26 cellular contexts compared by ENCODE assay signal in genomic region chrX:130577431-130577830, GRCh38.
"Had no signal": no experiment of that assay in that cellular context is flagged by ENCODE, and none has a peak within 500 bp of the region (broad histone marks: within the 10 kb centered on the region; RNA-seq: fewer than 3 reads in every experiment).

No MANE protein-coding gene starts in this region.

- DNase-seq: colonic mucosa; cortex of kidney; effector CD8-positive, alpha-beta T cell; effector memory CD8-positive, alpha-beta T cell; endodermal cell; erythroblast; esophagus squamous epithelium; foreskin fibroblast; heart right ventricle; hippocampal formation; left cardiac atrium; left lung; left ventricle myocardium superior; lower lobe of right lung; mesenchymal stem cell; mucosa of descending colon; naive B cell had no signal

- H3K36me3 Mint-ChIP-seq: mesothelial cell of epicardium, naive B cell had no signal

- FAIRE-seq: endometrium, frontal cortex, islet of Langerhans, keratinocyte had no signal

- H3K27me3 ChIP-seq: colonic mucosa, esophagus squamous epithelium, gastroesophageal sphincter, left lung had no signal

- H3K4me3 Mint-ChIP-seq: dendritic cell treated with granulocyte-macrophage colony-stimulating factor and Interleukin-4, amounts not matched to agents 40 ng/mL and 50 ng/mL, for 4 days; effector memory CD8-positive, alpha-beta T cell; endodermal cell; mesothelial cell of epicardium; naive B cell had no signal

- H3K9me3 Mint-ChIP-seq: dendritic cell treated with granulocyte-macrophage colony-stimulating factor and Interleukin-4, amounts not matched to agents 40 ng/mL and 50 ng/mL, for 4 days; effector memory CD8-positive, alpha-beta T cell had no signal

- H3K27me3 Mint-ChIP-seq: dendritic cell treated with granulocyte-macrophage colony-stimulating factor and Interleukin-4, amounts not matched to agents 40 ng/mL and 50 ng/mL, for 4 days had no signal

- ATAC-seq: effector memory CD8-positive, alpha-beta T cell; esophagus mucosa; gastroesophageal sphincter; heart right ventricle; left cardiac atrium; left lung; left ventricle myocardium superior; lower lobe of right lung; mucosa of descending colon had no signal

- H3K4me3 ChIP-seq: colonic mucosa, esophagus squamous epithelium, gastroesophageal sphincter, heart right ventricle, left lung, lower lobe of right lung, mucosa of descending colon had no signal

- H3K36me3 ChIP-seq: colonic mucosa, esophagus squamous epithelium, gastroesophageal sphincter, heart right ventricle, left lung, lower lobe of right lung had no signal

- H3K4me1 Mint-ChIP-seq: endodermal cell, mesothelial cell of epicardium, naive B cell had no signal

- H3K4me1 ChIP-seq: colonic mucosa, esophagus squamous epithelium, gastroesophageal sphincter, heart right ventricle, left lung, lower lobe of right lung had no signal

- H3K27ac ChIP-seq: colonic mucosa, epithelial cell of prostate, esophagus squamous epithelium, gastroesophageal sphincter, heart right ventricle, left lung, lower lobe of right lung had no signal

- H3K9me3 ChIP-seq: colonic mucosa, esophagus squamous epithelium, gastroesophageal sphincter, heart right ventricle, left lung, lower lobe of right lung, mucosa of descending colon had no signal

- H3K27ac Mint-ChIP-seq: dendritic cell treated with granulocyte-macrophage colony-stimulating factor and Interleukin-4, amounts not matched to agents 40 ng/mL and 50 ng/mL, for 4 days; effector memory CD8-positive, alpha-beta T cell; endodermal cell; mesothelial cell of epicardium; naive B cell had no signal
